ENCODE assay signal across 8 cellular contexts in genomic region chr21:17819114-17819877, GRCh38. TPM values are rescaled to one million over a fixed set of nuclear protein-coding genes. Genes with fewer than 3 reads are reported as not detected.
DNase-seq lines count a peak whose midpoint lies in the region; ATAC-seq and TF ChIP-seq lines count a peak whose summit lies in the region.

TSS of gene C21orf91 (minus strand) at chr21:17819356. CDS start at chr21:17818318, 1,038 bp downstream.

- no peaks in the 10 kb centered on the region for H3K27me3 ChIP-seq in DOHH2 (ENCODE audit: control insufficient read depth, low read length)

- peaks cover 27% of the 10 kb centered on the region for H3K4me1 ChIP-seq in DOHH2 (ENCODE audit: control insufficient read depth, low read length)

- H3K9me3 Mint-ChIP-seq in activated T-helper 2 cell treated with anti-CD3 and anti-CD28 coated beads, Interferon-gamma antibody, Interleukin-2, Interleukin-4, amounts not matched to agents 10 μg/mL and 5 μg/mL and 100 μg/mL, durations not matched to agents 14 hours and 24 hours and 36 hours, result no peaks in the 10 kb centered on the region
- no peaks in the 10 kb centered on the region for H3K9me3 Mint-ChIP-seq in nephron
- no peaks in the 10 kb centered on the region for H3K9me3 Mint-ChIP-seq in stimulated activated naive CD8-positive, alpha-beta T cell treated with anti-CD3 and anti-CD28 coated beads, Interleukin-15, Interleukin-2, amounts not matched to agents 100 ng/mL and 50 ng/mL, for 24 hours

- H3K27me3 Mint-ChIP-seq in activated T-helper 2 cell treated with anti-CD3 and anti-CD28 coated beads, Interferon-gamma antibody, Interleukin-2, Interleukin-4, amounts not matched to agents 10 μg/mL and 5 μg/mL and 100 μg/mL, durations not matched to agents 14 hours and 24 hours and 36 hours (ENCODE audit: low read depth), result no peaks in the 10 kb centered on the region
- H3K27me3 Mint-ChIP-seq in nephron (ENCODE audit: low read depth), result no peaks in the 10 kb centered on the region
- H3K27me3 Mint-ChIP-seq in stimulated activated naive CD8-positive, alpha-beta T cell treated with anti-CD3 and anti-CD28 coated beads, Interleukin-15, Interleukin-2, amounts not matched to agents 100 ng/mL and 50 ng/mL, for 24 hours, result no peaks in the 10 kb centered on the region

- H3K4me2 ChIP-seq in DOHH2 (ENCODE audit: low read length), result peak within 1 kb of the TSS; percentile 95

- peak within 1 kb of the TSS; percentile 62 for H3K27ac ChIP-seq in DOHH2 (ENCODE audit: low read depth, low read length)
- H3K27ac ChIP-seq in KOPT-K1 (ENCODE audit: low read depth, low read length, poor library complexity, severe bottlenecking), result peak within 1 kb of the TSS; percentile 91

- no peak for TF ChIP-seq CTCF in DOHH2 (IDR thresholded peaks at IDR 0.05; ENCODE audit: low read depth, low read length, poor library complexity, severe bottlenecking)
- TF ChIP-seq CTCF in nephron (IDR thresholded peaks at IDR 0.05; ENCODE audit: unreplicated experiment in 3 of 3), result no peak

- peaks cover 5% of the 10 kb centered on the region; the same call in 1 of the 2 replicates for H4K20me1 ChIP-seq in DOHH2 (ENCODE audit: control insufficient read depth, insufficient read depth, low read depth, low read length)

- H3F3A ChIP-seq in DOHH2 (ENCODE audit: control insufficient read depth, insufficient read depth), result no peaks in the 10 kb centered on the region

- intact Hi-C loops in activated T-helper 2 cell treated with anti-CD3 and anti-CD28 coated beads, Interferon-gamma antibody, Interleukin-2, Interleukin-4, amounts not matched to agents 10 μg/mL and 5 μg/mL and 100 μg/mL, durations not matched to agents 14 hours and 24 hours and 36 hours (cut with micrococcal nuclease), result loop anchor here (1.0 to 2.0 kb wide), 5 partner anchors 26 to 208 kb away; no protein-coding TSS in a partner anchor

- H3K79me2 ChIP-seq in DOHH2 (ENCODE audit: control insufficient read depth, low read length), result peaks cover 36% of the 10 kb centered on the region

- peaks cover 26% of the 10 kb centered on the region for H3K36me3 Mint-ChIP-seq in activated T-helper 2 cell treated with anti-CD3 and anti-CD28 coated beads, Interferon-gamma antibody, Interleukin-2, Interleukin-4, amounts not matched to agents 10 μg/mL and 5 μg/mL and 100 μg/mL, durations not matched to agents 14 hours and 24 hours and 36 hours (ENCODE audit: low read depth)
- H3K36me3 Mint-ChIP-seq in nephron (ENCODE audit: low read depth), result peaks cover 20% of the 10 kb centered on the region
- H3K36me3 Mint-ChIP-seq in stimulated activated naive CD8-positive, alpha-beta T cell treated with anti-CD3 and anti-CD28 coated beads, Interleukin-15, Interleukin-2, amounts not matched to agents 100 ng/mL and 50 ng/mL, for 24 hours (ENCODE audit: low read depth), result peaks cover 32% of the 10 kb centered on the region

- DNase-seq in RPMI8226 (peak; percentile 93), fibroblast of peridontal ligament (ENCODE audit: extremely low read depth) (peak; percentile 90)
- DNase-seq in activated T-helper 2 cell treated with anti-CD3 and anti-CD28 coated beads, Interferon-gamma antibody, Interleukin-2, Interleukin-4, amounts not matched to agents 10 μg/mL and 5 μg/mL and 100 μg/mL, durations not matched to agents 14 hours and 24 hours and 36 hours (ENCODE audit: low spot score), result peak; percentile 86

- H3K4me1 Mint-ChIP-seq in activated T-helper 2 cell treated with anti-CD3 and anti-CD28 coated beads, Interferon-gamma antibody, Interleukin-2, Interleukin-4, amounts not matched to agents 10 μg/mL and 5 μg/mL and 100 μg/mL, durations not matched to agents 14 hours and 24 hours and 36 hours (ENCODE audit: low read depth), result peaks cover 35% of the 10 kb centered on the region
- peaks cover 30% of the 10 kb centered on the region for H3K4me1 Mint-ChIP-seq in nephron
- H3K4me1 Mint-ChIP-seq in stimulated activated naive CD8-positive, alpha-beta T cell treated with anti-CD3 and anti-CD28 coated beads, Interleukin-15, Interleukin-2, amounts not matched to agents 100 ng/mL and 50 ng/mL, for 24 hours (ENCODE audit: low read depth), result peaks cover 52% of the 10 kb centered on the region

- no peaks in the 10 kb centered on the region for H3K9me3 ChIP-seq in DOHH2 (ENCODE audit: control insufficient read depth, insufficient read depth, low read length)
- H3K9me3 ChIP-seq in KOPT-K1 (ENCODE audit: insufficient read depth, low read length, poor library complexity, severe bottlenecking), result no peaks in the 10 kb centered on the region

- peak; percentile 87 for ATAC-seq in GM21825 (IDR thresholded peaks at IDR 0.05; ENCODE audit: unreplicated experiment)

- no peaks in the 10 kb centered on the region for H3K9me2 ChIP-seq in DOHH2 (replicated peaks; ENCODE audit: control insufficient read depth, low read length)

- H3K4me3 ChIP-seq in DOHH2 (ENCODE audit: low read length), result peak within 1 kb of the TSS; percentile 83

- peak within 1 kb of the TSS; percentile 94 for H3K4me3 Mint-ChIP-seq in activated T-helper 2 cell treated with anti-CD3 and anti-CD28 coated beads, Interferon-gamma antibody, Interleukin-2, Interleukin-4, amounts not matched to agents 10 μg/mL and 5 μg/mL and 100 μg/mL, durations not matched to agents 14 hours and 24 hours and 36 hours (ENCODE audit: low read depth)
- H3K4me3 Mint-ChIP-seq in nephron, result peak within 1 kb of the TSS; percentile 92 to 99 (median 97)
- peak within 1 kb of the TSS; percentile 89 for H3K4me3 Mint-ChIP-seq in stimulated activated naive CD8-positive, alpha-beta T cell treated with anti-CD3 and anti-CD28 coated beads, Interleukin-15, Interleukin-2, amounts not matched to agents 100 ng/mL and 50 ng/mL, for 24 hours

- peak within 1 kb of the TSS; percentile 100 for H3K27ac Mint-ChIP-seq in activated T-helper 2 cell treated with anti-CD3 and anti-CD28 coated beads, Interferon-gamma antibody, Interleukin-2, Interleukin-4, amounts not matched to agents 10 μg/mL and 5 μg/mL and 100 μg/mL, durations not matched to agents 14 hours and 24 hours and 36 hours
- H3K27ac Mint-ChIP-seq in nephron, result peak within 1 kb of the TSS; percentile 100
- peak within 1 kb of the TSS; percentile 96 for H3K27ac Mint-ChIP-seq in stimulated activated naive CD8-positive, alpha-beta T cell treated with anti-CD3 and anti-CD28 coated beads, Interleukin-15, Interleukin-2, amounts not matched to agents 100 ng/mL and 50 ng/mL, for 24 hours

- H3K36me3 ChIP-seq in DOHH2 (ENCODE audit: control insufficient read depth, low read length) (peaks cover 42% of the 10 kb centered on the region), KOPT-K1 (ENCODE audit: insufficient read depth, low read length) (peaks cover 23% of the 10 kb centered on the region)

RNA-seq across cellular contexts. Expression of gene C21orf91, which starts in this region (rescaled TPM):
- total RNA-seq in activated T-helper 2 cell treated with anti-CD3 and anti-CD28 coated beads, Interferon-gamma antibody, Interleukin-2, Interleukin-4, amounts not matched to agents 10 μg/mL and 5 μg/mL and 100 μg/mL, durations not matched to agents 14 hours and 24 hours and 36 hours, result 22.5 and 27.0 TPM in 2 replicates

Comparison
In these comparisons a context has a peak if more than half of its experiments do, and no peak if none do; other contexts are left out.
1. Peak in every context shown above with its lines: DNase-seq, ATAC-seq, H3K4me3 ChIP-seq and H3K27ac ChIP-seq.